18 cellular contexts compared by ENCODE assay signal in genomic region chr16:87376660-87377059, GRCh38. TPM values are rescaled to one million over a fixed set of nuclear protein-coding genes. Genes with fewer than 3 reads are reported as not detected.
DNase-seq lines count a peak whose midpoint lies in the region; ATAC-seq and TF ChIP-seq lines count a peak whose summit lies in the region.
"Had no signal": no experiment of that assay in that cellular context is flagged by ENCODE, and none has a peak within 500 bp of the region (broad histone marks: within the 10 kb centered on the region; RNA-seq: fewer than 3 reads in every experiment).

No MANE protein-coding gene starts in this region.

- H3K4me3 ChIP-seq in CD8-positive, alpha-beta memory T cell (ENCODE audit: low read length), result no peak overlapping the region
- no peak overlapping the region for H3K4me3 ChIP-seq in GM23338
- H3K4me3 ChIP-seq: skin epidermis, upper lobe of left lung had no signal

- no peaks in the 10 kb centered on the region for H3F3A ChIP-seq in GM23338 (replicated peaks; ENCODE audit: low read depth)

- peaks cover 0 to 40% (median 5%) of the 10 kb centered on the region in 3 donors for H3K36me3 Mint-ChIP-seq in CD8-positive, alpha-beta memory T cell
- H3K36me3 Mint-ChIP-seq in GM23338 (ENCODE audit: low read depth) (peaks cover 13% of the 10 kb centered on the region; the same call in 2 of the 3 replicates), osteocyte (ENCODE audit: unreplicated experiment) (peaks cover 3% of the 10 kb centered on the region)
- H3K36me3 Mint-ChIP-seq: naive B cell had no signal

- ATAC-seq in GM23338 (no peak), GM21390 (IDR thresholded peaks at IDR 0.05; ENCODE audit: unreplicated experiment) (no peak)

- peaks cover 34% of the 10 kb centered on the region for H4K20me1 ChIP-seq in GM23338 (replicated peaks; ENCODE audit: insufficient read depth)

- H3K27ac Mint-ChIP-seq in CD8-positive, alpha-beta memory T cell, result peak overlapping the region in 2 of 8 donors; percentile 54 to 94
- H3K27ac Mint-ChIP-seq in GM23338, result no peak overlapping the region; the same call in 1 of the 2 replicates
- peak overlapping the region; percentile 47 for H3K27ac Mint-ChIP-seq in osteocyte (ENCODE audit: unreplicated experiment)
- H3K27ac Mint-ChIP-seq: memory B cell, naive B cell had no signal

- DNase-seq in CD8-positive, alpha-beta memory T cell, result no peak
- no peak for DNase-seq in GM23338 (ENCODE audit: low spot score)
- no peak for DNase-seq in epithelial cell of prostate (ENCODE audit: low read depth, low spot score)
- DNase-seq in osteocyte (ENCODE audit: extremely low spot score, unreplicated experiment), result no peak
- DNase-seq in NCI-H146 (lab: John Stamatoyannopoulos, UW), result no peak
- no peak for DNase-seq in anterior cingulate cortex (lab: John Stamatoyannopoulos, UW)
- DNase-seq: activated CD4-positive, alpha-beta T cell treated with anti-CD3 and anti-CD28 coated beads for 4 hours; activated effector memory CD4-positive, alpha-beta T cell treated with anti-CD3 and anti-CD28 coated beads, Interleukin-2, amount 50 U/mL, for 16 hours; COR-L47; islet precursor cell; naive B cell; NCI-H1436 treated with DMSO at 0.1 percent for 48 hours; SHP77; stimulated activated CD4-positive, alpha-beta T cell treated with anti-CD3 and anti-CD28 coated beads, Interleukin-2, amount 100 ng/mL, for 48 hours; upper lobe of left lung had no signal

- no peak overlapping the region for H2AFZ ChIP-seq in GM23338

- H3K4me1 ChIP-seq in CD8-positive, alpha-beta memory T cell (ENCODE audit: insufficient read depth, low read length), result peaks cover 14% of the 10 kb centered on the region
- no peaks in the 10 kb centered on the region for H3K4me1 ChIP-seq in GM23338 (ENCODE audit: insufficient read depth)

- peaks cover 94% of the 10 kb centered on the region for H3K79me2 ChIP-seq in GM23338 (replicated peaks; ENCODE audit: insufficient read depth)

- peaks cover 37 to 71% (median 46%) of the 10 kb centered on the region in 3 donors for H3K4me1 Mint-ChIP-seq in CD8-positive, alpha-beta memory T cell
- H3K4me1 Mint-ChIP-seq in GM23338, result peaks cover 6% of the 10 kb centered on the region; the same call in 1 of the 3 replicates
- H3K4me1 Mint-ChIP-seq in osteocyte (ENCODE audit: unreplicated experiment), result peaks cover 28% of the 10 kb centered on the region

- POLR2A ChIA-PET in CD8-positive, alpha-beta memory T cell (lab: Charles Lee), result no interaction called here

- no peak overlapping the region for H3K4me2 ChIP-seq in GM23338

- peak overlapping the region; percentile 16 for H3K27ac ChIP-seq in CD8-positive, alpha-beta memory T cell (ENCODE audit: low read depth, low read length)
- H3K27ac ChIP-seq in GM23338 (ENCODE audit: low read depth) (0 out of 2 replicates have a peak overlapping the region, but pooled peaks have one; percentile 39), epithelial cell of prostate (peak overlapping the region; percentile 81)
- H3K27ac ChIP-seq: upper lobe of left lung had no signal

- no peaks in the 10 kb centered on the region for H3K9me3 Mint-ChIP-seq in CD8-positive, alpha-beta memory T cell
- peaks cover 3% of the 10 kb centered on the region; the same call in 2 of the 3 replicates for H3K9me3 Mint-ChIP-seq in GM23338
- H3K9me3 Mint-ChIP-seq in osteocyte (ENCODE audit: unreplicated experiment), result no peaks in the 10 kb centered on the region
- H3K9me3 Mint-ChIP-seq: memory B cell, naive B cell had no signal

- no peak overlapping the region for H3K4me3 Mint-ChIP-seq in CD8-positive, alpha-beta memory T cell
- H3K4me3 Mint-ChIP-seq in GM23338, result no peak overlapping the region
- H3K4me3 Mint-ChIP-seq in osteocyte (ENCODE audit: unreplicated experiment), result no peak overlapping the region
- H3K4me3 Mint-ChIP-seq: memory B cell, naive B cell had no signal

- no peaks in the 10 kb centered on the region for H3K27me3 ChIP-seq in CD8-positive, alpha-beta memory T cell (ENCODE audit: insufficient read depth, low read length, poor library complexity, severe bottlenecking)
- no peaks in the 10 kb centered on the region for H3K27me3 ChIP-seq in GM23338 (ENCODE audit: insufficient read depth)
- H3K27me3 ChIP-seq: upper lobe of left lung had no signal

- H3K27me3 Mint-ChIP-seq in CD8-positive, alpha-beta memory T cell, result peaks cover 0 to 3% of the 10 kb centered on the region in 2 donors
- no peaks in the 10 kb centered on the region for H3K27me3 Mint-ChIP-seq in GM23338 (ENCODE audit: insufficient read depth, low read depth, poor library complexity)
- H3K27me3 Mint-ChIP-seq in osteocyte (ENCODE audit: unreplicated experiment), result no peaks in the 10 kb centered on the region
- H3K27me3 Mint-ChIP-seq: memory B cell, naive B cell had no signal

- no peaks in the 10 kb centered on the region for H3K9me2 ChIP-seq in GM23338 (ENCODE audit: insufficient read depth)

- TF ChIP-seq CTCF in GM23338 (conservative IDR thresholded peaks at IDR 0.05; ENCODE audit: low read depth in 2 of 2), result no peak
- no peak for TF ChIP-seq CTCF in osteocyte (IDR thresholded peaks at IDR 0.05)

- H3K9me3 ChIP-seq in CD8-positive, alpha-beta memory T cell (ENCODE audit: low read length), result no peaks in the 10 kb centered on the region
- H3K9me3 ChIP-seq: upper lobe of left lung had no signal

- CTCF ChIA-PET in CD8-positive, alpha-beta memory T cell (lab: Charles Lee), result no interaction called here

- no peaks in the 10 kb centered on the region for H3K36me3 ChIP-seq in CD8-positive, alpha-beta memory T cell (ENCODE audit: insufficient read depth, low read length)
- no peaks in the 10 kb centered on the region; the same call in 1 of the 2 replicates for H3K36me3 ChIP-seq in GM23338 (ENCODE audit: insufficient read depth)
- H3K36me3 ChIP-seq: upper lobe of left lung had no signal

TF ChIP-seq in GM23338, 12 proteins besides CTCF, POLR2A, EP300 and RAD21 (continues in another document):
- TF ChIP-seq EZH2phosphoT487 (IDR thresholded peaks at IDR 0.05; ENCODE audit: unreplicated experiment), result no peak
- TF ChIP-seq ZNF114 (CRISPR knock-in tag; IDR thresholded peaks at IDR 0.05), result no peak
- TF ChIP-seq POLR2AphosphoS5 (IDR thresholded peaks at IDR 0.05; ENCODE audit: low read depth), result no peak
- TF ChIP-seq CREB1 (CRISPR knock-in tag; IDR thresholded peaks at IDR 0.05; ENCODE audit: low read depth), result no peak

RNA-seq across cellular contexts. Expression of gene FBXO31, which starts 6.9 kb away (rescaled TPM):
- 10 to 100 TPM; 35.6 to 40.9 TPM for total RNA-seq in CD8-positive, alpha-beta memory T cell
- polyA plus RNA-seq in CD8-positive, alpha-beta memory T cell, result 27.4 TPM
- 11.3 and 23.8 TPM in 2 replicates for total RNA-seq in GM23338 (2014; rRNA removed; shearing (Covaris generic))
- 4.5 and 7.0 TPM in 2 replicates for polyA plus RNA-seq in GM23338 (2016; fragmentation: Nextera tagmentation; extraction: Ambion mirVana)
- 34.7 and 40.5 TPM in 2 replicates for total RNA-seq in osteocyte

RNA-seq across cellular contexts. Expression of gene MAP1LC3B, which starts 15.5 kb away (rescaled TPM):
- total RNA-seq in CD8-positive, alpha-beta memory T cell, result 10 to 100 TPM; 47.1 to 51.5 TPM
- polyA plus RNA-seq in CD8-positive, alpha-beta memory T cell, result 151 TPM
- 35.9 and 42.6 TPM in 2 replicates for total RNA-seq in GM23338 (2014; rRNA removed; shearing (Covaris generic))
- 75.0 and 80.2 TPM in 2 replicates for polyA plus RNA-seq in GM23338 (2016; fragmentation: Nextera tagmentation; extraction: Ambion mirVana)
- total RNA-seq in osteocyte, result 141 and 145 TPM in 2 replicates

RNA-seq across cellular contexts. Expression of gene C16orf95, which starts 59.5 kb away (rescaled TPM):
- 1 to 10 TPM; 7.5 to 8.4 TPM for total RNA-seq in CD8-positive, alpha-beta memory T cell
- polyA plus RNA-seq in CD8-positive, alpha-beta memory T cell, result 2.5 TPM
- 1.2 and 1.9 TPM in 2 replicates for total RNA-seq in GM23338 (2014; rRNA removed; shearing (Covaris generic))
- 2.5 and 3.9 TPM in 2 replicates for polyA plus RNA-seq in GM23338 (2016; fragmentation: Nextera tagmentation; extraction: Ambion mirVana)
- 5.0 and 8.3 TPM in 2 replicates for total RNA-seq in osteocyte

Comparison
In these comparisons a context has a peak if more than half of its experiments do, and no peak if none do; other contexts are left out.
1. H3K27ac ChIP-seq: peak in every context shown above with its lines; median percentile 81 in epithelial cell of prostate; 39 in GM23338; 16 in CD8-positive, alpha-beta memory T cell.